ENCODE assay signal across 19 cellular contexts in the genomic region with DNA sequence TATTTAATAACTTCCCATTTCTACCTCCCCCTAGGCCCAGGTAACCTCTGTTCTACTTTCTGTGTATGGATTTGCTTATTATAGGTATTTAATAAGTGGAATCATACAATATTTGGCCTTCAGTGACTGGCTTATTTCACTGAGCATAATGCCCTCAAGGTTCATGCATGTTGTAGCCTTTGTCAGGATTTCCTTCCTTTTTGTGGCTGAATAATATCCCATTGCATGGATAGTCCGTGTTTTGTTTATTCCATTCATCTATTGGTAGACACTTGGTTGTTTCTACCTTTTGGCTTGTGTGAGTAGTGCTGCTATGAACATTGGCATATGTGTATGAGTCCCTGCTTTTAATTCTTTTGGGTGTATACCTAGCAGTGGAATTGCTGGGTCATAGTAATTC. TPM values are rescaled to one million over a fixed set of nuclear protein-coding genes. Genes with fewer than 3 reads are reported as not detected.
DNase-seq lines count a peak whose midpoint lies in the region; ATAC-seq and TF ChIP-seq lines count a peak whose summit lies in the region.
"Had no signal": no experiment of that assay in that cellular context is flagged by ENCODE, and none has a peak within 500 bp of the region (broad histone marks: within the 10 kb centered on the region; RNA-seq: fewer than 3 reads in every experiment).

No MANE protein-coding gene starts in this region.

- intact Hi-C loops in head of caudate nucleus (cut with DNase I) = no loop called here

- peaks cover 86% of the 10 kb centered on the region for H3K4me1 Mint-ChIP-seq in activated naive CD8-positive, alpha-beta T cell (ENCODE audit: low read depth)
- H3K4me1 Mint-ChIP-seq in activated naive CD8-positive, alpha-beta T cell treated with anti-CD3 and anti-CD28 coated beads for 36 hours = peaks cover 74% of the 10 kb centered on the region
- peaks cover 91% of the 10 kb centered on the region for H3K4me1 Mint-ChIP-seq in WTC11

- no peaks in the 10 kb centered on the region for H3K27me3 Mint-ChIP-seq in activated naive CD8-positive, alpha-beta T cell
- no peaks in the 10 kb centered on the region for H3K27me3 Mint-ChIP-seq in activated naive CD8-positive, alpha-beta T cell treated with anti-CD3 and anti-CD28 coated beads for 36 hours
- no peaks in the 10 kb centered on the region for H3K27me3 Mint-ChIP-seq in WTC11 (ENCODE audit: low read depth)
- H3K27me3 Mint-ChIP-seq: CD8-positive, alpha-beta memory T cell had no signal

- H3K4me3 ChIP-seq in subcutaneous abdominal adipose tissue (ENCODE audit: low read depth in 1 of 5, low read length in 5 of 5) (no peak overlapping the region), suprapubic skin (no peak overlapping the region)
- H3K4me3 ChIP-seq: GM23248, PC-9 had no signal

- no peaks in the 10 kb centered on the region for H3K9me3 Mint-ChIP-seq in activated naive CD8-positive, alpha-beta T cell (ENCODE audit: low read depth)
- H3K9me3 Mint-ChIP-seq in activated naive CD8-positive, alpha-beta T cell treated with anti-CD3 and anti-CD28 coated beads for 36 hours = no peaks in the 10 kb centered on the region
- no peaks in the 10 kb centered on the region for H3K9me3 Mint-ChIP-seq in WTC11
- H3K9me3 Mint-ChIP-seq: CD8-positive, alpha-beta memory T cell; HFFc6 had no signal

- H3K4me3 Mint-ChIP-seq in activated naive CD8-positive, alpha-beta T cell = peak overlapping the region; percentile 20
- no peak overlapping the region for H3K4me3 Mint-ChIP-seq in activated naive CD8-positive, alpha-beta T cell treated with anti-CD3 and anti-CD28 coated beads for 36 hours
- H3K4me3 Mint-ChIP-seq in WTC11 = no peak overlapping the region
- H3K4me3 Mint-ChIP-seq: HFFc6 had no signal

- WGBS in suprapubic skin = 59% methylated on average over 1 of the region's 1 CpG

- POLR2A ChIA-PET in WTC11 (lab: Charles Lee) = no interaction called here

- H3K36me3 Mint-ChIP-seq in activated naive CD8-positive, alpha-beta T cell = peaks cover 4% of the 10 kb centered on the region
- peaks cover 25% of the 10 kb centered on the region for H3K36me3 Mint-ChIP-seq in activated naive CD8-positive, alpha-beta T cell treated with anti-CD3 and anti-CD28 coated beads for 36 hours
- peaks cover 41% of the 10 kb centered on the region for H3K36me3 Mint-ChIP-seq in WTC11

- H3K9me3 ChIP-seq in subcutaneous abdominal adipose tissue (ENCODE audit: control insufficient read depth in 5 of 5, low read length in 5 of 5) = no peaks in the 10 kb centered on the region
- H3K9me3 ChIP-seq in suprapubic skin = no peaks in the 10 kb centered on the region
- H3K9me3 ChIP-seq: BE2C had no signal

- H3K36me3 ChIP-seq in subcutaneous abdominal adipose tissue (ENCODE audit: control insufficient read depth in 5 of 5, insufficient read depth in 5 of 5, low read length in 5 of 5) (peaks cover 15 to 36% (median 22%) of the 10 kb centered on the region in 5 donors), suprapubic skin (peaks cover 10% of the 10 kb centered on the region)

- peak overlapping the region; percentile 8 for H3K27ac Mint-ChIP-seq in activated naive CD8-positive, alpha-beta T cell
- H3K27ac Mint-ChIP-seq in activated naive CD8-positive, alpha-beta T cell treated with anti-CD3 and anti-CD28 coated beads for 36 hours = no peak overlapping the region
- peak overlapping the region; percentile 48 for H3K27ac Mint-ChIP-seq in WTC11
- H3K27ac Mint-ChIP-seq: HFFc6 had no signal

- CTCF ChIA-PET in WTC11 (lab: Charles Lee) = interaction anchor here (1.1 to 2.1 kb wide), 4 partner anchors 41 to 127 kb away, joined by 5 to 12 read pairs (median 8); a partner anchor contains a TSS

- TF ChIP-seq EP300 in suprapubic skin (IDR thresholded peaks at IDR 0.05) = no peak

- ATAC-seq in WTC11 = no peak

- H3K4me1 ChIP-seq in subcutaneous abdominal adipose tissue (ENCODE audit: control insufficient read depth in 5 of 5, insufficient read depth in 5 of 5, low read length in 5 of 5) (peaks cover 9 to 77% (median 62%) of the 10 kb centered on the region in 5 donors), suprapubic skin (peaks cover 67% of the 10 kb centered on the region)

- TF ChIP-seq CTCF in WTC11 (IDR thresholded peaks at IDR 0.05) (no peak), suprapubic skin (IDR thresholded peaks at IDR 0.05) (no peak)

- H3K27ac ChIP-seq in subcutaneous abdominal adipose tissue (ENCODE audit: low read depth, low read length) = peak overlapping the region; percentile 30
- H3K27ac ChIP-seq in suprapubic skin = no peak overlapping the region
- H3K27ac ChIP-seq: GM23248, PC-9 had no signal

- DNase-seq in activated naive CD8-positive, alpha-beta T cell treated with anti-CD3 and anti-CD28 coated beads for 36 hours = no peak
- DNase-seq in WTC11 (ENCODE audit: low spot score) (no peak), lung microvascular endothelial cell (ENCODE audit: low read depth in 2 of 2) (peak; percentile 44 to 69), suprapubic skin (ENCODE audit: low spot score in 2 of 2) (no peak), head of caudate nucleus (no peak)
- DNase-seq: BE2C; CD8-positive, alpha-beta memory T cell; DND-41; GF-D8; GM23248; HFFc6; Kasumi-1; NCI-H1417; NCI-H2029; NCI-H2171 treated with DMSO at 0.1 percent for 48 hours; NCI-H774; PC-9 had no signal

- H3K27me3 ChIP-seq in subcutaneous abdominal adipose tissue (ENCODE audit: control insufficient read depth in 5 of 5, insufficient read depth in 4 of 5, low read length in 5 of 5) (no peaks in the 10 kb centered on the region), suprapubic skin (no peaks in the 10 kb centered on the region)
- H3K27me3 ChIP-seq: BE2C had no signal

- no peak for TF ChIP-seq POLR2A in suprapubic skin (IDR thresholded peaks at IDR 0.05)

- H3K9ac ChIP-seq in subcutaneous abdominal adipose tissue (ENCODE audit: low read length in 5 of 5) = no peak overlapping the region
- H3K9ac ChIP-seq: GM23248 had no signal

TF ChIP-seq in WTC11, 78 proteins besides CTCF, POLR2A, EP300 and RAD21:
- no peak for TF ChIP-seq RELA (CRISPR knock-in tag; IDR thresholded peaks at IDR 0.05; ENCODE audit: borderline replicate concordance)

RNA-seq across cellular contexts. Expression of a gene that starts 9.4 kb away (rescaled TPM):
- 100 to 1,000 TPM; 348 to 358 TPM for total RNA-seq in activated naive CD8-positive, alpha-beta T cell treated with anti-CD3 and anti-CD28 coated beads for 36 hours
- total RNA-seq in WTC11 (2021) (309 to 416 TPM (median 343 TPM) in 3 replicates), lung microvascular endothelial cell (45.8 and 55.6 TPM in 2 replicates), suprapubic skin (100 to 1,000 TPM in 3 of 4 donors, 10 to 100 TPM in 1; 85.5 to 128 (median 121) TPM)

RNA-seq across cellular contexts. Expression of a gene that starts 41.1 kb away (rescaled TPM):
- total RNA-seq in activated naive CD8-positive, alpha-beta T cell treated with anti-CD3 and anti-CD28 coated beads for 36 hours = 1 to 10 TPM; 6.1 to 6.6 TPM
- total RNA-seq in WTC11 (2021) = 20.2 to 30.4 TPM (median 27.5 TPM) in 3 replicates
- total RNA-seq in lung microvascular endothelial cell = 112 and 164 TPM in 2 replicates
- 10 to 100 TPM; 47.4 to 99.0 (median 90.8) TPM for total RNA-seq in suprapubic skin

RNA-seq across cellular contexts. Expression of a gene that starts 48.2 kb away (rescaled TPM):
- under 1 TPM; 0.33 to 0.68 TPM for total RNA-seq in activated naive CD8-positive, alpha-beta T cell treated with anti-CD3 and anti-CD28 coated beads for 36 hours
- total RNA-seq in WTC11 (2021) = 0.46 to 1.1 TPM (median 0.66 TPM) in 3 replicates
- total RNA-seq in lung microvascular endothelial cell = not detected in 2 replicates
- 1 to 10 TPM in 1 of 4 donors, under 1 TPM in 2, not detected in 1; 0.25 to 2.3 (median 0.34) TPM for total RNA-seq in suprapubic skin
- total RNA-seq: GM23248 had no signal

RNA-seq across cellular contexts. Expression of a gene that starts 59.7 kb away (rescaled TPM):
- total RNA-seq in activated naive CD8-positive, alpha-beta T cell treated with anti-CD3 and anti-CD28 coated beads for 36 hours = 10 to 100 TPM; 21.2 to 23.4 TPM
- 38.2 to 47.4 TPM (median 46.1 TPM) in 3 replicates for total RNA-seq in WTC11 (2021)
- total RNA-seq in lung microvascular endothelial cell = 2.2 and 2.4 TPM in 2 replicates
- 10 to 100 TPM; 10.4 to 43.7 (median 18.0) TPM for total RNA-seq in suprapubic skin

Comparison
In these comparisons a context has a peak if more than half of its experiments do, and no peak if none do; other contexts are left out.
1. DNase-seq: peak in lung microvascular endothelial cell (2 of 2); none in activated naive CD8-positive, alpha-beta T cell treated with anti-CD3 and anti-CD28 coated beads for 36 hours (single experiment), WTC11 (single experiment), suprapubic skin (0 of 2) and head of caudate nucleus (0 of 42).